14 cellular contexts compared by ENCODE assay signal in genomic region chr2:182132605-182133004, GRCh38.
DNase-seq lines count a peak whose midpoint lies in the region; FAIRE-seq and TF ChIP-seq lines count a peak whose summit lies in the region.
"Had no signal": no experiment of that assay in that cellular context is flagged by ENCODE, and none has a peak within 500 bp of the region (broad histone marks: within the 10 kb centered on the region; RNA-seq: fewer than 3 reads in every experiment).

No MANE protein-coding gene starts in this region.

- no peak overlapping the region for H3K4me3 Mint-ChIP-seq in nephron
- H3K4me3 Mint-ChIP-seq: stimulated activated naive CD8-positive, alpha-beta T cell treated with anti-CD3 and anti-CD28 coated beads, Interleukin-15, amount 100 ng/mL, for 72 hours had no signal

- no peak for TF ChIP-seq EP300 in suprapubic skin (IDR thresholded peaks at IDR 0.05)

- no peaks in the 10 kb centered on the region for H3K9me3 Mint-ChIP-seq in nephron
- H3K9me3 Mint-ChIP-seq: stimulated activated naive CD8-positive, alpha-beta T cell treated with anti-CD3 and anti-CD28 coated beads, Interleukin-15, amount 100 ng/mL, for 72 hours had no signal

- no peak for FAIRE-seq in GM19239 (lab: Jason Lieb, UNC)
- FAIRE-seq: pancreas had no signal

- H3K27ac Mint-ChIP-seq in nephron = no peak overlapping the region
- H3K27ac Mint-ChIP-seq: stimulated activated naive CD8-positive, alpha-beta T cell treated with anti-CD3 and anti-CD28 coated beads, Interleukin-15, amount 100 ng/mL, for 72 hours had no signal

- peak; percentile 21 for DNase-seq in DMS53 treated with DMSO at 0.1 percent for 48 hours (lab: John Stamatoyannopoulos, UW; ENCODE audit: unreplicated experiment)
- DNase-seq in NAMALWA (ENCODE audit: low spot score) = peak; percentile 16
- DNase-seq in cardiac fibroblast (ENCODE audit: low read depth in 2 of 2) = peak in 1 of 2 donors; percentile 37
- DNase-seq in SIG-M5 (lab: John Stamatoyannopoulos, UW) = no peak
- no peak for DNase-seq in nucleus accumbens (lab: John Stamatoyannopoulos, UW)
- DNase-seq in suprapubic skin (ENCODE audit: low spot score in 2 of 2) = no peak
- DNase-seq in GM19239 (ENCODE audit: insufficient read length, low spot score) = no peak
- DNase-seq: activated gamma-delta T cell; cerebellar nuclear complex; pancreas; Right ventricle myocardium superior; stimulated activated CD4-positive, alpha-beta T cell treated with anti-CD3 and anti-CD28 coated beads, Interleukin-4, amount 100 ng/mL, for 24 hours; stimulated activated naive CD8-positive, alpha-beta T cell treated with anti-CD3 and anti-CD28 coated beads, Interleukin-15, amount 100 ng/mL, for 72 hours had no signal

- H3K36me3 Mint-ChIP-seq in nephron (ENCODE audit: low read depth) = no peaks in the 10 kb centered on the region

- H3K27ac ChIP-seq in suprapubic skin = no peak overlapping the region
- H3K27ac ChIP-seq: pancreas had no signal

- H3K36me3 ChIP-seq in suprapubic skin = no peaks in the 10 kb centered on the region
- H3K36me3 ChIP-seq: pancreas had no signal

- H3K27me3 ChIP-seq in suprapubic skin = no peaks in the 10 kb centered on the region
- H3K27me3 ChIP-seq: pancreas had no signal

- peaks cover 21% of the 10 kb centered on the region for H3K4me1 Mint-ChIP-seq in nephron
- H3K4me1 Mint-ChIP-seq: stimulated activated naive CD8-positive, alpha-beta T cell treated with anti-CD3 and anti-CD28 coated beads, Interleukin-15, amount 100 ng/mL, for 72 hours had no signal

- H3K9me3 ChIP-seq in suprapubic skin = no peaks in the 10 kb centered on the region
- H3K9me3 ChIP-seq: pancreas had no signal

- no peak for TF ChIP-seq POLR2A in suprapubic skin (IDR thresholded peaks at IDR 0.05)

- H3K4me3 ChIP-seq in cardiac fibroblast (replicated peaks in 1 of 2; ENCODE audit: low read depth in 2 of 2, low read length in 2 of 2) (no peak overlapping the region), suprapubic skin (no peak overlapping the region)
- H3K4me3 ChIP-seq: pancreas had no signal

- H3K4me1 ChIP-seq in suprapubic skin = peaks cover 6% of the 10 kb centered on the region
- H3K4me1 ChIP-seq: pancreas had no signal

- no peaks in the 10 kb centered on the region for H3K27me3 Mint-ChIP-seq in nephron (ENCODE audit: low read depth)

- TF ChIP-seq CTCF in cardiac fibroblast (IDR thresholded peaks at IDR 0.05; ENCODE audit: low read depth, low read length) (peak; percentile 28), nephron (IDR thresholded peaks at IDR 0.05; ENCODE audit: unreplicated experiment in 3 of 3) (peak; percentile 46 to 64 (median 62)), suprapubic skin (IDR thresholded peaks at IDR 0.05) (no peak)

Comparison
In these comparisons a context has a peak if more than half of its experiments do, and no peak if none do; other contexts are left out.
1. DNase-seq: peak in DMS53 treated with DMSO at 0.1 percent for 48 hours (single experiment) and NAMALWA (single experiment); none in SIG-M5 (single experiment), nucleus accumbens (0 of 56), suprapubic skin (0 of 2) and GM19239 (single experiment).
2. CTCF ChIP-seq: peak in cardiac fibroblast (single experiment) and nephron (3 of 3); none in suprapubic skin (0 of 2).